1 cellular context compared by ENCODE assay signal in genomic region chr6:11197846-11198245, GRCh38.
TF ChIP-seq lines count a peak whose summit lies in the region.

No MANE protein-coding gene starts in this region.

TF ChIP-seq in IMR-90, 13 proteins besides CTCF, POLR2A, EP300 and RAD21 (continued from another document):
- no peak for TF ChIP-seq RCOR1 (IDR thresholded peaks at IDR 0.05; ENCODE audit: insufficient replicate concordance, low read length)
